Comparison of ENCODE assay signal across 8 cellular contexts in genomic region chr10:100364735-100365391, GRCh38. TPM values are rescaled to one million over a fixed set of nuclear protein-coding genes. Genes with fewer than 3 reads are reported as not detected.
DNase-seq lines count a peak whose midpoint lies in the region; ATAC-seq and TF ChIP-seq lines count a peak whose summit lies in the region.

No MANE protein-coding gene starts in this region.

- TF ChIP-seq CTCF in liver (IDR thresholded peaks at IDR 0.05; ENCODE audit: low read depth, low read length, missing input control) (no peak), vagina (IDR thresholded peaks at IDR 0.05) (no peak)

- H3K9ac ChIP-seq in liver (ENCODE audit: low read depth in 1 of 2, low read length in 2 of 2) = no peak overlapping the region

- H3K27me3 ChIP-seq in liver (ENCODE audit: control insufficient read depth in 4 of 4, insufficient read depth in 4 of 4, low read length in 3 of 4) = no peaks in the 10 kb centered on the region
- H3K27me3 ChIP-seq in vagina = no peaks in the 10 kb centered on the region

- no peaks in the 10 kb centered on the region for H3K9me3 ChIP-seq in liver (ENCODE audit: control insufficient read depth in 4 of 4, low read length in 3 of 4)
- no peaks in the 10 kb centered on the region for H3K9me3 ChIP-seq in vagina

- ATAC-seq in stimulated activated naive CD8-positive, alpha-beta T cell treated with anti-CD3 and anti-CD28 coated beads, Interleukin-15, Interleukin-2, amounts not matched to agents 100 U/mL and 50 U/mL, for 24 hours = no peak
- no peak for ATAC-seq in HG02870 (IDR thresholded peaks at IDR 0.05; ENCODE audit: unreplicated experiment)

- peak; percentile 51 to 54 for TF ChIP-seq RAD21 in liver (IDR thresholded peaks at IDR 0.05)

- DNase-seq in GM03348 (ENCODE audit: low spot score) = peak; percentile 21
- DNase-seq in NCI-H446 (lab: John Stamatoyannopoulos, UW) = peak; percentile 15 to 55
- DNase-seq in caudate nucleus (lab: John Stamatoyannopoulos, UW) = peak in 32 of 61 donors; percentile 4 to 83 (median 28)
- no peak for DNase-seq in vagina (ENCODE audit: extremely low spot score in 2 of 2)
- DNase-seq in stimulated activated naive CD8-positive, alpha-beta T cell treated with anti-CD3 and anti-CD28 coated beads, Interleukin-15, Interleukin-2, amounts not matched to agents 100 U/mL and 50 U/mL, for 24 hours = no peak
- DNase-seq in epidermal melanocyte (ENCODE audit: insufficient read length, low spot score) = no peak

- peak overlapping the region; percentile 8 for H3K27ac ChIP-seq in caudate nucleus (ENCODE audit: low read depth, low read length)
- H3K27ac ChIP-seq in liver (ENCODE audit: low read depth in 1 of 2, low read length in 2 of 2) = peak overlapping the region; percentile 64 to 79
- H3K27ac ChIP-seq in vagina = peak overlapping the region; percentile 13

- peaks cover 0 to 2% (median 0%) of the 10 kb centered on the region in 4 donors for H3K36me3 ChIP-seq in liver (ENCODE audit: control insufficient read depth in 4 of 4, insufficient read depth in 3 of 4, low read depth in 1 of 4, low read length in 3 of 4)
- peaks cover 0 to 3% of the 10 kb centered on the region in 2 donors for H3K36me3 ChIP-seq in vagina

- H3K4me3 ChIP-seq in liver (ENCODE audit: low read depth in 1 of 3, low read length in 3 of 3) (no peak overlapping the region), vagina (no peak overlapping the region)

- no peak for TF ChIP-seq POLR2A in vagina (IDR thresholded peaks at IDR 0.05)

- H3K4me1 ChIP-seq in liver (ENCODE audit: control insufficient read depth in 4 of 4, insufficient read depth in 4 of 4, low read length in 3 of 4) = peaks cover 2 to 39% (median 20%) of the 10 kb centered on the region in 4 donors
- peaks cover 13% of the 10 kb centered on the region for H3K4me1 ChIP-seq in vagina

- intact Hi-C loops in vagina (cut with DNase I) = no loop called here

- WGBS in liver = 19% methylated on average over 7 of the region's 7 CpGs

TF ChIP-seq in liver, 16 proteins besides CTCF, POLR2A, EP300 and RAD21:
- TF ChIP-seq SP1 (IDR thresholded peaks at IDR 0.05) (peak; percentile 91), HNF4G (IDR thresholded peaks at IDR 0.05) (no peak), MAX (IDR thresholded peaks at IDR 0.05) (peak; percentile 90), EGR1 (IDR thresholded peaks at IDR 0.05; ENCODE audit: low read depth in 2 of 2) (peak in 1 of 2 donors; percentile 72), JUND (IDR thresholded peaks at IDR 0.05) (peak; percentile 88 to 89), REST (IDR thresholded peaks at IDR 0.05) (peak; percentile 64), YY1 (IDR thresholded peaks at IDR 0.05) (peak; percentile 95), GABPA (IDR thresholded peaks at IDR 0.05 in 1 of 2, conservative IDR thresholded peaks at IDR 0.05 in 1 of 2) (peak in 1 of 2 donors; percentile 68), TAF1 (conservative IDR thresholded peaks at IDR 0.05) (no peak), FOXA1 (IDR thresholded peaks at IDR 0.05) (peak; percentile 47), HNF4A (conservative IDR thresholded peaks at IDR 0.05) (peak; percentile 73 to 84), ATF3 (IDR thresholded peaks at IDR 0.05) (peak; percentile 25), FOXA2 (IDR thresholded peaks at IDR 0.05) (no peak), RXRA (IDR thresholded peaks at IDR 0.05) (peak; percentile 98 to 99), ZBTB33 (IDR thresholded peaks at IDR 0.05) (peak; percentile 73), NR2F2 (IDR thresholded peaks at IDR 0.05) (peak; percentile 62)

RNA-seq across cellular contexts. Expression of gene SCD, which starts 17.8 kb away (rescaled TPM):
- total RNA-seq in liver = 1,000 to 10,000 TPM in 1 of 2 donors, 100 to 1,000 TPM in 1; 130 to 1,255 TPM
- polyA plus RNA-seq in liver = 100 to 1,000 TPM in 1 of 2 donors, 10 to 100 TPM in 1; 43.4 to 338 TPM
- 42.7 TPM for total RNA-seq in vagina

RNA-seq across cellular contexts. Expression of gene PKD2L1, which starts 34.8 kb away (rescaled TPM):
- total RNA-seq in liver (under 1 TPM; 0.08 to 0.14 TPM), vagina (not detected)
- polyA plus RNA-seq in liver = under 1 TPM; 0.06 to 0.15 TPM

Comparison
In these comparisons a context has a peak if more than half of its experiments do, and no peak if none do; other contexts are left out.
1. DNase-seq: peak in GM03348 (single experiment), NCI-H446 (2 of 2) and caudate nucleus (32 of 61); none in vagina (0 of 2), stimulated activated naive CD8-positive, alpha-beta T cell treated with anti-CD3 and anti-CD28 coated beads, Interleukin-15, Interleukin-2, amounts not matched to agents 100 U/mL and 50 U/mL, for 24 hours (single experiment) and epidermal melanocyte (single experiment).
2. H3K27ac ChIP-seq: peak in every context shown above with its lines; median percentile 72 in liver; 13 in vagina; 8 in caudate nucleus.